In the genomic region with DNA sequence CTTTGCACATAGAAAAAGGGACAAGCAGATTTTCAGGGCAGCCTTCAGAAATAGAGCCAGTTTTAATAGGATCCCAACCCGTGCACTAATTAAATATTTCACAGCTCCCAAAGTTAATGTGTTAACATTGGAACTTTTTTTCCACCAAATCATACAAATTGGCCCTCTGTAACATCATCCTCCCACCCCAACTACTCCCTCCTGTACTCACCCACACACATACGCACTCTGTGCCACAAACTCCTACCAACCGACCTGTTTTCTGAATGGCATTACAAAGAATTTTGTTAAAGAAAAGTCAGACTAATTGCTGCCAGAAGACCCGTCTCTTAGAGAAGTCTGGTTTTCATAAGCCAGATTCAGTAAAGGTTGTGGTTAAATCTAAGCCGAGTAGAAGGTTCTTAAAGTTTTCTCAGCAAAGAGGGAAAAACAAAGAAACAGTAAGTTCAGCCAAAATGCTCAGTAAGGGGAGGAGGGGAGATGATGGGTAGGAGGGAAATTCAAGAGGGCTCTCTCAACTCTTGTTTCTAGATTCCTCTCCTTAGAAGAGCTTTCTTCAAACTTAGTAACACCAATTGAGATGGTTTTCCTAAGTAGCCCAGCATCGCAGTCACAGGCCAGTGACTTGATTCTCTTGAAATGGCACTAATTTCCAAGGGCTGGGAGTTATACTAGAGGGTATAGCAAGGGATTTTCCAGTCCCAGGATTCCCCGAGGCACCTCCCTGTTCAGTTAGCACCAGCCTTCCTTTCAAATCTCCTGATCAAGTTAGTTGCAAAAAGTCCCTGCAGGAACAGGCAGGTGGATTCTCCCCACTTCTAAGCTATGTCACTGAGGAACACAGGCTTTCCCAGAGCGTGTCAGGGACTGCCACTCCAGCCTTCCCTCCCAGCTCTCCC, we compare ENCODE assay signal across 17 cellular contexts. TPM values are rescaled to one million over a fixed set of nuclear protein-coding genes. Genes with fewer than 3 reads are reported as not detected.
DNase-seq lines count a peak whose midpoint lies in the region; ATAC-seq, FAIRE-seq and TF ChIP-seq lines count a peak whose summit lies in the region.
"Had no signal": no experiment of that assay in that cellular context is flagged by ENCODE, and none has a peak within 500 bp of the region (broad histone marks: within the 10 kb centered on the region; RNA-seq: fewer than 3 reads in every experiment).

No MANE protein-coding gene starts in this region.

- peaks cover 83% of the 10 kb centered on the region for H3K27me3 Mint-ChIP-seq in IgD-negative memory B cell
- peaks cover 90% of the 10 kb centered on the region for H3K27me3 Mint-ChIP-seq in T-helper 2 cell treated with Interferon-gamma antibody and Interleukin-4, amounts not matched to agents 5 μg/mL and 100 μg/mL, for 36 hours (ENCODE audit: low read depth)

- TF ChIP-seq RAD21 in HepG2 (CRISPR knock-in tag; IDR thresholded peaks at IDR 0.05): no peak

- H3K27ac Mint-ChIP-seq in IgD-negative memory B cell: peak overlapping the region in 2 of 3 donors; percentile 8 to 81
- no peak overlapping the region for H3K27ac Mint-ChIP-seq in T-helper 2 cell treated with Interferon-gamma antibody and Interleukin-4, amounts not matched to agents 5 μg/mL and 100 μg/mL, for 36 hours
- H3K27ac Mint-ChIP-seq: CD14-positive monocyte; CD8-positive, alpha-beta T cell had no signal

- peak overlapping the region in 1 of 4 donors; percentile 63 for H3K4me3 Mint-ChIP-seq in IgD-negative memory B cell
- H3K4me3 Mint-ChIP-seq in T-helper 2 cell treated with Interferon-gamma antibody and Interleukin-4, amounts not matched to agents 5 μg/mL and 100 μg/mL, for 36 hours: no peak overlapping the region
- H3K4me3 Mint-ChIP-seq: CD8-positive, alpha-beta T cell had no signal

- H3K4me1 ChIP-seq in adipocyte (ENCODE audit: control insufficient read depth, insufficient read depth, low read length) (no peaks in the 10 kb centered on the region), left lung (no peaks in the 10 kb centered on the region), HepG2 (ENCODE audit: insufficient read depth, low read length) (peaks cover 9% of the 10 kb centered on the region; the same call in 1 of the 2 replicates)

- ATAC-seq in left lung (no peak), HepG2 (no peak)
- ATAC-seq: CD8-positive, alpha-beta T cell had no signal

- H3K4me1 Mint-ChIP-seq in IgD-negative memory B cell: peaks cover 3 to 9% (median 7%) of the 10 kb centered on the region in 3 donors
- peaks cover 4% of the 10 kb centered on the region for H3K4me1 Mint-ChIP-seq in T-helper 2 cell treated with Interferon-gamma antibody and Interleukin-4, amounts not matched to agents 5 μg/mL and 100 μg/mL, for 36 hours (ENCODE audit: low read depth)

- H3K9me3 Mint-ChIP-seq in IgD-negative memory B cell: peaks cover 0 to 32% (median 16%) of the 10 kb centered on the region in 3 donors
- H3K9me3 Mint-ChIP-seq in T-helper 2 cell treated with Interferon-gamma antibody and Interleukin-4, amounts not matched to agents 5 μg/mL and 100 μg/mL, for 36 hours: peaks cover 9% of the 10 kb centered on the region

- no peak overlapping the region for H3K4me3 ChIP-seq in adipocyte (ENCODE audit: low read length)
- H3K4me3 ChIP-seq in left lung: no peak overlapping the region
- no peak overlapping the region for H3K4me3 ChIP-seq in HepG2 (replicated peaks in 1 of 3; ENCODE audit: insufficient read depth in 1 of 3, low read depth in 2 of 3, low read length in 3 of 3)
- H3K4me3 ChIP-seq in coronary artery: no peak overlapping the region

- no peaks in the 10 kb centered on the region; the same call in 1 of the 2 replicates for H4K20me1 ChIP-seq in HepG2 (ENCODE audit: insufficient read depth, low read length)

- H3K4me2 ChIP-seq in HepG2 (ENCODE audit: low read depth, low read length): no peak overlapping the region

- peaks cover 9% of the 10 kb centered on the region for H3K9me3 ChIP-seq in adipocyte (ENCODE audit: control insufficient read depth, low read length)
- H3K9me3 ChIP-seq in left lung: no peaks in the 10 kb centered on the region
- H3K9me3 ChIP-seq in HepG2 (ENCODE audit: low read length): no peaks in the 10 kb centered on the region

- intact Hi-C loops in left lung (cut with DNase I): no loop called here
- intact Hi-C loops in HepG2 (cut with micrococcal nuclease; ENCODE audit: unreplicated experiment): no loop called here

- no peak for TF ChIP-seq POLR2A in HepG2 (IDR thresholded peaks at IDR 0.05; ENCODE audit: insufficient read depth in 1 of 2, low read depth in 2 of 2, low read length in 2 of 2)

- peaks cover 7% of the 10 kb centered on the region for H3K36me3 Mint-ChIP-seq in IgD-negative memory B cell
- H3K36me3 Mint-ChIP-seq in T-helper 2 cell treated with Interferon-gamma antibody and Interleukin-4, amounts not matched to agents 5 μg/mL and 100 μg/mL, for 36 hours (ENCODE audit: low read depth): peaks cover 13% of the 10 kb centered on the region
- H3K36me3 Mint-ChIP-seq: CD8-positive, alpha-beta T cell had no signal

- CTCF ChIA-PET in HepG2 (lab: Yijun Ruan, JAX; ENCODE audit: low intra/inter-chr PET ratio, low total read pairs): no interaction called here

- POLR2A ChIA-PET in HepG2 (lab: Yijun Ruan, JAX): no interaction called here

- peak; percentile 51 for DNase-seq in adipocyte (ENCODE audit: low read depth)
- DNase-seq in left kidney (ENCODE audit: low read depth, low spot score): peak; percentile 25
- peak; percentile 25 for DNase-seq in retina
- DNase-seq in left lung: no peak
- no peak for DNase-seq in T-helper 2 cell treated with Interferon-gamma antibody and Interleukin-4, amounts not matched to agents 5 μg/mL and 100 μg/mL, for 36 hours (ENCODE audit: low spot score)
- no peak for DNase-seq in HepG2 (ENCODE audit: low spot score)
- no peak for DNase-seq in coronary artery (ENCODE audit: low spot score)
- DNase-seq: CD8-positive, alpha-beta T cell; COR-L47; DMS153; DND-41; GF-D8; H7 had no signal

- TF ChIP-seq EP300 in HepG2 (IDR thresholded peaks at IDR 0.05; ENCODE audit: low read depth in 2 of 2, low read length in 2 of 2): no peak
- no peak for TF ChIP-seq EP300 in HepG2 (CRISPR knock-in tag; IDR thresholded peaks at IDR 0.05; ENCODE audit: borderline replicate concordance)

- H3K9ac ChIP-seq in adipocyte (ENCODE audit: low read length) (no peak overlapping the region), HepG2 (ENCODE audit: insufficient read depth, low read depth, low read length) (no peak overlapping the region)

- in situ Hi-C loops in HepG2 (cut with HindIII; ENCODE audit: extremely low pct_ligation_motif_present, low pct_unique_long_range_greater_than_20kb): no loop called here

- no TSS peak for BruUV-seq in HepG2 (replicated peaks; lab: Mats Ljungman, UMichigan)

- H2AFZ ChIP-seq in HepG2 (ENCODE audit: low read length): no peak overlapping the region

- no peak for FAIRE-seq in HepG2 (lab: Jason Lieb, UNC)
- FAIRE-seq: A204.1, D721Med had no signal

- H3K79me2 ChIP-seq in HepG2 (ENCODE audit: insufficient read depth, low read length): no peaks in the 10 kb centered on the region

- peaks cover 98% of the 10 kb centered on the region for H3K27me3 ChIP-seq in adipocyte (replicated peaks; ENCODE audit: control insufficient read depth, insufficient read depth, low read length)
- H3K27me3 ChIP-seq in left lung: peaks cover 100% of the 10 kb centered on the region in 2 donors
- peaks cover 18 to 92% of the 10 kb centered on the region in 2 experiments for H3K27me3 ChIP-seq in HepG2 (ENCODE audit: control insufficient read depth in 1 of 2, insufficient read depth in 2 of 2, low read length in 2 of 2)

- TF ChIP-seq CTCF in left lung (IDR thresholded peaks at IDR 0.05) (no peak), HepG2 (CRISPR knock-in tag; IDR thresholded peaks at IDR 0.05) (no peak), coronary artery (IDR thresholded peaks at IDR 0.05) (no peak)

- 11% methylated on average over 8 of the region's 8 CpGs for WGBS in HepG2 (ENCODE audit: low lambda C conversion rate)

- H3K27ac ChIP-seq in left lung (no peak overlapping the region), HepG2 (ENCODE audit: extremely low read length, insufficient read depth, low read length) (no peak overlapping the region), coronary artery (no peak overlapping the region)

- H3K36me3 ChIP-seq in adipocyte (ENCODE audit: control insufficient read depth, insufficient read depth, low read length, severe bottlenecking) (no peaks in the 10 kb centered on the region), left lung (no peaks in the 10 kb centered on the region), HepG2 (replicated peaks in 1 of 2; ENCODE audit: control insufficient read depth in 1 of 2, insufficient read depth in 2 of 2, low read length in 2 of 2) (no peaks in the 10 kb centered on the region)

TF ChIP-seq in HepG2, 621 proteins besides CTCF, POLR2A, EP300 and RAD21 (continues in another document):
- no peak for TF ChIP-seq ZNF772 (CRISPR knock-in tag; IDR thresholded peaks at IDR 0.05)
- TF ChIP-seq CHD2 (IDR thresholded peaks at IDR 0.05; ENCODE audit: low read depth, low read length): no peak
- TF ChIP-seq ZBTB42 (CRISPR knock-in tag; IDR thresholded peaks at IDR 0.05): no peak

RNA-seq across cellular contexts. Expression of a gene that starts 27.9 kb away (rescaled TPM):
- not detected for polyA plus RNA-seq in IgD-negative memory B cell
- under 1 TPM; 0.73 to 0.97 TPM for total RNA-seq in left lung
- total RNA-seq in HepG2 (2016; rRNA removed; fragmentation: Illumina TruSeq; extraction: Trizol): not detected in 2 replicates
- not detected in 2 replicates for total RNA-seq in HepG2 (2016; cell fraction: cytosol; rRNA removed; fragmentation: Illumina TruSeq; extraction: Trizol; ENCODE audit: low read depth)
- total RNA-seq in HepG2 (2016; cell fraction: insoluble cytoplasmic fraction; rRNA removed; fragmentation: Illumina TruSeq; extraction: Trizol): not detected in 2 replicates
- not detected in 2 replicates for total RNA-seq in HepG2 (2016; cell fraction: membrane; rRNA removed; fragmentation: Illumina TruSeq; extraction: Trizol)
- not detected in 2 replicates for total RNA-seq in HepG2 (2016; cell fraction: nucleus; rRNA removed; fragmentation: Illumina TruSeq; extraction: Trizol)
- polyA plus RNA-seq in HepG2 (2011; rRNA removed): not detected in 2 replicates
- polyA plus RNA-seq in HepG2 (2011; cell fraction: cytosol; rRNA removed): 0.04 and 0.09 TPM in 2 replicates
- not detected in 2 replicates for polyA plus RNA-seq in HepG2 (2011; cell fraction: nucleus; rRNA removed)
- not detected in 2 replicates for polyA plus RNA-seq in HepG2 (2012)
- not detected in 2 replicates for polyA plus RNA-seq in HepG2 (2016; cell fraction: cytosol; fragmentation: Illumina TruSeq; extraction: Trizol; ENCODE audit: low read depth)
- polyA plus RNA-seq in HepG2 (2016; cell fraction: insoluble cytoplasmic fraction; fragmentation: Illumina TruSeq; extraction: Trizol; ENCODE audit: low read depth): not detected in 2 replicates
- not detected in 2 replicates for polyA plus RNA-seq in HepG2 (2016; cell fraction: membrane; fragmentation: Illumina TruSeq; extraction: Trizol; ENCODE audit: low read depth)
- polyA plus RNA-seq in HepG2 (2016; cell fraction: nucleus; fragmentation: Illumina TruSeq; extraction: Trizol; ENCODE audit: insufficient read depth, low read depth): not detected in 2 replicates
- polyA minus RNA-seq in HepG2 (2011; rRNA and poly(A)+ RNA removed; ENCODE audit: low replicate concordance): 48.3 TPM in 1 of 2 replicates, not detected in the other
- 0.99 and 2.1 TPM in 2 replicates for polyA minus RNA-seq in HepG2 (2011; cell fraction: cytosol; rRNA and poly(A)+ RNA removed)
- polyA minus RNA-seq in HepG2 (2011; cell fraction: nucleus; rRNA and poly(A)+ RNA removed): 0.25 and 1.2 TPM in 2 replicates
- total RNA-seq: H7 had no signal
- polyA plus RNA-seq: CD14-positive monocyte had no signal

Comparison
In these comparisons a context has a peak if more than half of its experiments do, and no peak if none do; other contexts are left out.
1. DNase-seq: peak in adipocyte (single experiment), left kidney (single experiment) and retina (single experiment); none in left lung (0 of 2), T-helper 2 cell treated with Interferon-gamma antibody and Interleukin-4, amounts not matched to agents 5 μg/mL and 100 μg/mL, for 36 hours (single experiment), HepG2 (single experiment) and coronary artery (single experiment).